9 cellular contexts compared by ENCODE assay signal in genomic region chr16:24993722-24994686, GRCh38. TPM values are rescaled to one million over a fixed set of nuclear protein-coding genes. Genes with fewer than 3 reads are reported as not detected.
A peak's percentile ranks its signal among the peaks of the same experiment; 100 is the strongest.
DNase-seq lines count a peak whose midpoint lies in the region; ATAC-seq and TF ChIP-seq lines count a peak whose summit lies in the region.
"Had no signal": no experiment of that assay in that cellular context is flagged by ENCODE, and none has a peak within 500 bp of the region (broad histone marks: within the 10 kb centered on the region; RNA-seq: fewer than 3 reads in every experiment).

No MANE protein-coding gene starts in this region.

- H3K9ac ChIP-seq in Karpas-422 (ENCODE audit: low read length), result no peak overlapping the region

- no peak for ATAC-seq in HG03520 (IDR thresholded peaks at IDR 0.05; ENCODE audit: unreplicated experiment)
- no peak for ATAC-seq in GM21786 (IDR thresholded peaks at IDR 0.05; ENCODE audit: unreplicated experiment)

- no peak overlapping the region for H3K4me3 Mint-ChIP-seq in Calu3 (ENCODE audit: low read depth, unreplicated experiment)

- H2AFZ ChIP-seq in Karpas-422 (ENCODE audit: low read length), result no peak overlapping the region

- peak overlapping the region; percentile 22 for H3K27ac Mint-ChIP-seq in Calu3 (ENCODE audit: unreplicated experiment)

- peaks cover 74% of the 10 kb centered on the region for H4K20me1 ChIP-seq in Karpas-422 (ENCODE audit: insufficient read depth, low read depth, low read length)

- H3K9me3 Mint-ChIP-seq in Calu3 (ENCODE audit: low read depth, unreplicated experiment), result peaks cover 3% of the 10 kb centered on the region

- intact Hi-C loops in Calu3 (cut with micrococcal nuclease; ENCODE audit: unreplicated experiment), result loop anchor here (2.0 to 10.0 kb wide), 2 partner anchors 19 to 111 kb away; no protein-coding TSS in a partner anchor

- no peaks in the 10 kb centered on the region for H3K36me3 Mint-ChIP-seq in Calu3 (ENCODE audit: insufficient read depth, unreplicated experiment)

- DNase-seq in Calu3 (peak; percentile 50), RKO (ENCODE audit: low spot score) (peak; percentile 93), non-pigmented ciliary epithelial cell (ENCODE audit: low read depth) (peak; percentile 83), NCI-H526 treated with DMSO at 0.1 percent for 48 hours (lab: John Stamatoyannopoulos, UW) (no peak), Karpas-422 (no peak)
- DNase-seq: NCI-H187 treated with DMSO at 0.1 percent for 48 hours had no signal

- no peak for TF ChIP-seq CTCF in Calu3 (IDR thresholded peaks at IDR 0.05; ENCODE audit: unreplicated experiment)

- CTCF ChIA-PET in Calu3 (lab: Charles Lee), result interaction anchor here (0.6 to 1.1 kb wide), 7 partner anchors 21 to 453 kb away, joined by 3 to 8 read pairs (median 3); partner anchors contain the start of gene ARHGAP17

- WGBS in esophagus, 2 donors, result 60 to 67% methylated on average over 11 of the region's 11 CpGs

- no TSS peak for BruUV-seq in Calu3 (replicated peaks; lab: Mats Ljungman, UMichigan)

- no peaks in the 10 kb centered on the region for H3K9me2 ChIP-seq in Karpas-422 (replicated peaks; ENCODE audit: insufficient read depth, low read length)

- H3K36me3 ChIP-seq in esophagus (ENCODE audit: control insufficient read depth in 2 of 2, insufficient read depth in 2 of 2, low read length in 1 of 2) (no peaks in the 10 kb centered on the region), Karpas-422 (ENCODE audit: insufficient read depth, low read length) (no peaks in the 10 kb centered on the region)

- H3K27ac ChIP-seq in esophagus (ENCODE audit: low read depth in 2 of 2, low read length in 1 of 2) (peak overlapping the region; percentile 35 to 72), Karpas-422 (ENCODE audit: low read length) (no peak overlapping the region)

- H3K4me1 ChIP-seq in esophagus (ENCODE audit: control insufficient read depth in 2 of 2, insufficient read depth in 2 of 2, low read length in 1 of 2) (peaks cover 3 to 6% of the 10 kb centered on the region in 2 donors), Karpas-422 (ENCODE audit: low read length) (peaks cover 28% of the 10 kb centered on the region)

- no peak overlapping the region for H3K4me3 ChIP-seq in esophagus (ENCODE audit: low read depth in 1 of 2, low read length in 2 of 2)
- H3K4me3 ChIP-seq in Karpas-422 (ENCODE audit: low read length), result no peak overlapping the region

- H3K27me3 ChIP-seq in esophagus (ENCODE audit: control insufficient read depth in 1 of 2, insufficient read depth in 2 of 2, low read length in 2 of 2) (no peaks in the 10 kb centered on the region), Karpas-422 (ENCODE audit: low read length) (no peaks in the 10 kb centered on the region)

- H3K79me2 ChIP-seq in Karpas-422 (ENCODE audit: low read length), result peaks cover 72% of the 10 kb centered on the region

- H3K4me1 Mint-ChIP-seq in Calu3 (ENCODE audit: low read depth, unreplicated experiment), result peaks cover 63% of the 10 kb centered on the region

- no peaks in the 10 kb centered on the region for H3K9me3 ChIP-seq in esophagus (ENCODE audit: control insufficient read depth in 2 of 2, insufficient read depth in 1 of 2, low read depth in 1 of 2, low read length in 1 of 2)
- no peaks in the 10 kb centered on the region for H3K9me3 ChIP-seq in Karpas-422 (ENCODE audit: low read length)

- H3K4me2 ChIP-seq in Karpas-422 (ENCODE audit: low read depth, low read length, poor library complexity, severe bottlenecking), result no peak overlapping the region

- no peaks in the 10 kb centered on the region for H3K27me3 Mint-ChIP-seq in Calu3 (ENCODE audit: unreplicated experiment)

RNA-seq across cellular contexts. Expression of gene ARHGAP17, which starts 21.2 kb away (rescaled TPM):
- 67.2 and 85.6 TPM in 2 replicates for total RNA-seq in Calu3 (2022)
- 10 to 100 TPM; 21.7 to 25.0 TPM for polyA plus RNA-seq in esophagus
- 34.2 and 35.2 TPM in 2 replicates for total RNA-seq in Karpas-422 (2014; rRNA removed; shearing (Covaris generic); ENCODE audit: low replicate concordance)

Comparison
In these comparisons a context has a peak if more than half of its experiments do, and no peak if none do; other contexts are left out.
1. DNase-seq: peak in Calu3 (single experiment), RKO (single experiment) and non-pigmented ciliary epithelial cell (single experiment); none in NCI-H526 treated with DMSO at 0.1 percent for 48 hours (single experiment) and Karpas-422 (single experiment).